ENCODE assay signal across 23 cellular contexts in the genomic region with DNA sequence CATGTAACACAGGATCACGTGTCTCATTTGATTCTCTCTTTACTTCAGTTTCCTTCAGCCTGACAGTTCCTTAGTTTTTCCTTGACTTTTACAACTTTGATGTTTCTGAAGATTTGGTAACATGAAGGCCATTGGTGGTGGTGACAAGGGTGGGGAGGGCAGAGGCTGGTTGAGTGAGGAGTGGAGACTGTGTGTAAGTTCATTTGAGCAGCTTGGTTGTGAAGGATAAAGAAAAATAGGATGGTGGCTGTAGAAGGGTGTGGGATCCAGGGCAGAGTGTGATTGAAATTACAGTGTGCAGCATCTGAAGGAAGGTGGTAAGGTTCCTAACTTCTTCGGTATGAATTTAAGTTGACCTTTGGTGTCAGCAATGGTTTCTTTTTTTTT. TPM values are rescaled to one million over a fixed set of nuclear protein-coding genes. Genes with fewer than 3 reads are reported as not detected.
DNase-seq lines count a peak whose midpoint lies in the region; ATAC-seq and TF ChIP-seq lines count a peak whose summit lies in the region.
"Had no signal": no experiment of that assay in that cellular context is flagged by ENCODE, and none has a peak within 500 bp of the region (broad histone marks: within the 10 kb centered on the region; RNA-seq: fewer than 3 reads in every experiment).

No MANE protein-coding gene starts in this region.

- H3K4me1 ChIP-seq in DND-41 (ENCODE audit: insufficient read depth, low read length) (no peaks in the 10 kb centered on the region), suprapubic skin (no peaks in the 10 kb centered on the region)
- H3K4me1 ChIP-seq in naive thymus-derived CD4-positive, alpha-beta T cell (ENCODE audit: control insufficient read depth in 2 of 2, insufficient read depth in 2 of 2, low read length in 2 of 2) = no peaks in the 10 kb centered on the region
- H3K4me1 ChIP-seq: BE2C had no signal

- peaks cover 45% of the 10 kb centered on the region for H3K36me3 ChIP-seq in DND-41 (ENCODE audit: insufficient read depth, low read length)
- peaks cover 3 to 55% (median 16%) of the 10 kb centered on the region in 3 experiments for H3K36me3 ChIP-seq in naive thymus-derived CD4-positive, alpha-beta T cell (ENCODE audit: control insufficient read depth in 2 of 3, insufficient read depth in 3 of 3, low read length in 3 of 3)
- H3K36me3 ChIP-seq in suprapubic skin = peaks cover 22% of the 10 kb centered on the region

- no peak for TF ChIP-seq CTCF in DND-41 (IDR thresholded peaks at IDR 0.05; ENCODE audit: borderline replicate concordance, extremely low read depth, low read length, poor library complexity, severe bottlenecking)
- no peak for TF ChIP-seq CTCF in HFFc6 (IDR thresholded peaks at IDR 0.05)
- TF ChIP-seq CTCF in suprapubic skin (IDR thresholded peaks at IDR 0.05) = no peak

- POLR2A ChIA-PET in activated CD4-positive, alpha-beta T cell treated with anti-CD3 and anti-CD28 coated beads, Interleukin-2, amount 10 ng/mL, durations not matched to agents 7 days and 5 days (lab: Charles Lee) = no interaction called here
- POLR2A ChIA-PET in naive thymus-derived CD4-positive, alpha-beta T cell (lab: Charles Lee) = interaction anchor here (0.6 to 0.7 kb wide), 2 partner anchors 15 to 423 kb away, joined by 3 to 4 read pairs; no protein-coding TSS in a partner anchor

- no peak for TF ChIP-seq EP300 in suprapubic skin (IDR thresholded peaks at IDR 0.05)

- H3K9me3 Mint-ChIP-seq in activated CD4-positive, alpha-beta T cell treated with anti-CD3 and anti-CD28 coated beads, Interleukin-2, amount 10 ng/mL, durations not matched to agents 7 days and 5 days = no peaks in the 10 kb centered on the region
- H3K9me3 Mint-ChIP-seq in activated naive CD8-positive, alpha-beta T cell treated with anti-CD3 and anti-CD28 coated beads for 36 hours = no peaks in the 10 kb centered on the region
- no peaks in the 10 kb centered on the region for H3K9me3 Mint-ChIP-seq in naive thymus-derived CD4-positive, alpha-beta T cell
- no peaks in the 10 kb centered on the region for H3K9me3 Mint-ChIP-seq in activated CD8-positive, alpha-beta memory T cell treated with anti-CD3 and anti-CD28 coated beads, Interleukin-2, amount 10 ng/mL, durations not matched to agents 7 days and 5 days (ENCODE audit: low read depth)
- H3K9me3 Mint-ChIP-seq in HFFc6 = no peaks in the 10 kb centered on the region
- H3K9me3 Mint-ChIP-seq: H9; stimulated activated naive B cell treated with anti-CD40 and anti-IgM and Interleukin-4, amounts not matched to agents 10 μg/mL and 1 μg/mL and 100 μg/mL, for 72 hours had no signal

- peaks cover 45% of the 10 kb centered on the region for H3K36me3 Mint-ChIP-seq in activated CD4-positive, alpha-beta T cell treated with anti-CD3 and anti-CD28 coated beads, Interleukin-2, amount 10 ng/mL, durations not matched to agents 7 days and 5 days (ENCODE audit: low read depth)
- H3K36me3 Mint-ChIP-seq in activated naive CD8-positive, alpha-beta T cell treated with anti-CD3 and anti-CD28 coated beads for 36 hours = peaks cover 27% of the 10 kb centered on the region
- H3K36me3 Mint-ChIP-seq in naive thymus-derived CD4-positive, alpha-beta T cell = peaks cover 4 to 31% (median 21%) of the 10 kb centered on the region in 5 donors
- H3K36me3 Mint-ChIP-seq in activated CD8-positive, alpha-beta memory T cell treated with anti-CD3 and anti-CD28 coated beads, Interleukin-2, amount 10 ng/mL, durations not matched to agents 7 days and 5 days = peaks cover 52% of the 10 kb centered on the region
- H3K36me3 Mint-ChIP-seq in HFFc6 (ENCODE audit: low read depth) = peaks cover 27% of the 10 kb centered on the region

- no peak for TF ChIP-seq POLR2A in suprapubic skin (IDR thresholded peaks at IDR 0.05)

- CTCF ChIA-PET in activated CD4-positive, alpha-beta T cell treated with anti-CD3 and anti-CD28 coated beads, Interleukin-2, amount 10 ng/mL, durations not matched to agents 7 days and 5 days (lab: Charles Lee) = interaction anchor here (1.0 to 1.8 kb wide), 3 partner anchors 16 to 131 kb away, joined by 3 to 4 read pairs (median 3); no protein-coding TSS in a partner anchor
- CTCF ChIA-PET in naive thymus-derived CD4-positive, alpha-beta T cell (lab: Charles Lee) = interaction anchor here (0.6 kb wide), 2 partner anchors 171 to 307 kb away, joined by 3 read pairs; no protein-coding TSS in a partner anchor
- CTCF ChIA-PET in activated CD8-positive, alpha-beta memory T cell treated with anti-CD3 and anti-CD28 coated beads, Interleukin-2, amount 10 ng/mL, durations not matched to agents 7 days and 5 days (lab: Charles Lee) = interaction anchor here (0.8 to 1.0 kb wide), 2 partner anchors 19 to 322 kb away, joined by 3 read pairs; no protein-coding TSS in a partner anchor

- H3K27ac ChIP-seq in DND-41 (ENCODE audit: low read length) (no peak overlapping the region), suprapubic skin (no peak overlapping the region)
- H3K27ac ChIP-seq in naive thymus-derived CD4-positive, alpha-beta T cell (ENCODE audit: low read depth, low read length) = no peak overlapping the region
- H3K27ac ChIP-seq: esophagus muscularis mucosa had no signal

- peak; percentile 30; the same call in 1 of the 3 replicates for ATAC-seq in DND-41 (ENCODE audit: insufficient read depth, low read depth)
- peak; percentile 13 for ATAC-seq in naive thymus-derived CD4-positive, alpha-beta T cell
- ATAC-seq in activated CD8-positive, alpha-beta memory T cell treated with anti-CD3 and anti-CD28 coated beads, Interleukin-2, amount 10 ng/mL, durations not matched to agents 7 days and 5 days = no peak
- ATAC-seq: left lobe of liver; stimulated activated naive B cell treated with anti-CD40 and anti-IgM and Interleukin-4, amounts not matched to agents 10 μg/mL and 1 μg/mL and 100 μg/mL, for 72 hours had no signal

- H3K79me2 ChIP-seq in DND-41 (ENCODE audit: insufficient read depth, low read length) = no peaks in the 10 kb centered on the region

- no peaks in the 10 kb centered on the region for H3K27me3 ChIP-seq in DND-41 (ENCODE audit: insufficient read depth, low read length, poor library complexity)
- no peaks in the 10 kb centered on the region for H3K27me3 ChIP-seq in naive thymus-derived CD4-positive, alpha-beta T cell (ENCODE audit: control insufficient read depth in 2 of 2, insufficient read depth in 2 of 2, low read length in 2 of 2)
- no peaks in the 10 kb centered on the region for H3K27me3 ChIP-seq in suprapubic skin
- H3K27me3 ChIP-seq: BE2C, esophagus muscularis mucosa, spleen had no signal

- no peak overlapping the region for H3K4me3 Mint-ChIP-seq in activated CD4-positive, alpha-beta T cell treated with anti-CD3 and anti-CD28 coated beads, Interleukin-2, amount 10 ng/mL, durations not matched to agents 7 days and 5 days
- no peak overlapping the region for H3K4me3 Mint-ChIP-seq in activated naive CD8-positive, alpha-beta T cell treated with anti-CD3 and anti-CD28 coated beads for 36 hours
- peak overlapping the region in 1 of 10 donors; percentile 6 for H3K4me3 Mint-ChIP-seq in naive thymus-derived CD4-positive, alpha-beta T cell
- H3K4me3 Mint-ChIP-seq in activated CD8-positive, alpha-beta memory T cell treated with anti-CD3 and anti-CD28 coated beads, Interleukin-2, amount 10 ng/mL, durations not matched to agents 7 days and 5 days = no peak overlapping the region
- no peak overlapping the region for H3K4me3 Mint-ChIP-seq in HFFc6
- H3K4me3 Mint-ChIP-seq: H9; stimulated activated naive B cell treated with anti-CD40 and anti-IgM and Interleukin-4, amounts not matched to agents 10 μg/mL and 1 μg/mL and 100 μg/mL, for 72 hours had no signal

- H3K4me1 Mint-ChIP-seq in activated CD4-positive, alpha-beta T cell treated with anti-CD3 and anti-CD28 coated beads, Interleukin-2, amount 10 ng/mL, durations not matched to agents 7 days and 5 days = peaks cover 16% of the 10 kb centered on the region
- H3K4me1 Mint-ChIP-seq in activated naive CD8-positive, alpha-beta T cell treated with anti-CD3 and anti-CD28 coated beads for 36 hours = peaks cover 12% of the 10 kb centered on the region
- peaks cover 6 to 31% (median 26%) of the 10 kb centered on the region in 7 donors for H3K4me1 Mint-ChIP-seq in naive thymus-derived CD4-positive, alpha-beta T cell
- peaks cover 8% of the 10 kb centered on the region for H3K4me1 Mint-ChIP-seq in activated CD8-positive, alpha-beta memory T cell treated with anti-CD3 and anti-CD28 coated beads, Interleukin-2, amount 10 ng/mL, durations not matched to agents 7 days and 5 days
- peaks cover 16% of the 10 kb centered on the region for H3K4me1 Mint-ChIP-seq in HFFc6 (ENCODE audit: low read depth)
- H3K4me1 Mint-ChIP-seq: H9 had no signal

- no peak overlapping the region for H3K4me3 ChIP-seq in DND-41 (ENCODE audit: low read depth in 1 of 2, low read length in 2 of 2)
- H3K4me3 ChIP-seq in naive thymus-derived CD4-positive, alpha-beta T cell (ENCODE audit: low read length) = no peak overlapping the region
- H3K4me3 ChIP-seq in suprapubic skin = no peak overlapping the region
- H3K4me3 ChIP-seq: esophagus muscularis mucosa, spleen had no signal

- no peak overlapping the region for H3K9ac ChIP-seq in DND-41 (ENCODE audit: low read depth, low read length)

- H3K27me3 Mint-ChIP-seq in activated CD4-positive, alpha-beta T cell treated with anti-CD3 and anti-CD28 coated beads, Interleukin-2, amount 10 ng/mL, durations not matched to agents 7 days and 5 days = no peaks in the 10 kb centered on the region
- H3K27me3 Mint-ChIP-seq in activated naive CD8-positive, alpha-beta T cell treated with anti-CD3 and anti-CD28 coated beads for 36 hours = no peaks in the 10 kb centered on the region
- H3K27me3 Mint-ChIP-seq in naive thymus-derived CD4-positive, alpha-beta T cell = no peaks in the 10 kb centered on the region
- no peaks in the 10 kb centered on the region for H3K27me3 Mint-ChIP-seq in activated CD8-positive, alpha-beta memory T cell treated with anti-CD3 and anti-CD28 coated beads, Interleukin-2, amount 10 ng/mL, durations not matched to agents 7 days and 5 days
- H3K27me3 Mint-ChIP-seq in HFFc6 (ENCODE audit: insufficient read depth) = no peaks in the 10 kb centered on the region
- H3K27me3 Mint-ChIP-seq: stimulated activated naive B cell treated with anti-CD40 and anti-IgM and Interleukin-4, amounts not matched to agents 10 μg/mL and 1 μg/mL and 100 μg/mL, for 72 hours had no signal

- no peaks in the 10 kb centered on the region for H3K9me3 ChIP-seq in DND-41 (ENCODE audit: insufficient read depth, low read length, severe bottlenecking)
- no peaks in the 10 kb centered on the region for H3K9me3 ChIP-seq in naive thymus-derived CD4-positive, alpha-beta T cell (ENCODE audit: control insufficient read depth in 2 of 3, low read length in 3 of 3)
- no peaks in the 10 kb centered on the region for H3K9me3 ChIP-seq in suprapubic skin
- H3K9me3 ChIP-seq: BE2C, esophagus muscularis mucosa, spleen had no signal

- H2AFZ ChIP-seq in DND-41 (ENCODE audit: low read depth, low read length) = no peak overlapping the region

- H4K20me1 ChIP-seq in DND-41 (ENCODE audit: insufficient read depth, low read length) = 0 out of 2 replicates have a peak, but pooled peaks cover 7% of the 10 kb centered on the region

- no peak overlapping the region for H3K4me2 ChIP-seq in DND-41 (ENCODE audit: insufficient read depth, low read length)

- WGBS in suprapubic skin = 95% methylated on average over 2 of the region's 2 CpGs

- DNase-seq in activated CD4-positive, alpha-beta T cell treated with anti-CD3 and anti-CD28 coated beads, Interleukin-2, amount 10 ng/mL, durations not matched to agents 7 days and 5 days = no peak
- DNase-seq in activated CD4-positive, alpha-beta T cell treated with anti-CD3 and anti-CD28 coated beads, Interleukin-2, amount 50 U/mL, for 48 hours = no peak
- DNase-seq in DND-41 (no peak), HFFc6 (no peak), suprapubic skin (ENCODE audit: low spot score in 2 of 2) (no peak)
- DNase-seq in activated naive CD8-positive, alpha-beta T cell treated with anti-CD3 and anti-CD28 coated beads for 36 hours = no peak
- DNase-seq in naive thymus-derived CD4-positive, alpha-beta T cell = no peak
- DNase-seq in activated CD8-positive, alpha-beta memory T cell treated with anti-CD3 and anti-CD28 coated beads, Interleukin-2, amount 10 ng/mL, durations not matched to agents 7 days and 5 days = no peak
- DNase-seq: BE2C; Calu3; effector memory CD4-positive, alpha-beta T cell; foreskin melanocyte; H9; mesendoderm; NCI-H1436 treated with DMSO at 0.1 percent for 48 hours; NCI-H2171; NCI-H526; spleen; stimulated activated CD4-positive, alpha-beta T cell treated with anti-CD3 and anti-CD28 coated beads, Interleukin-2, amount 100 ng/mL, for 48 hours; stimulated activated naive B cell treated with anti-CD40 and anti-IgM and Interleukin-4, amounts not matched to agents 10 μg/mL and 1 μg/mL and 100 μg/mL, for 72 hours; T-helper 9 cell had no signal

- intact Hi-C loops in naive thymus-derived CD4-positive, alpha-beta T cell (cut with micrococcal nuclease) = no loop called here

- H3K27ac Mint-ChIP-seq in activated CD4-positive, alpha-beta T cell treated with anti-CD3 and anti-CD28 coated beads, Interleukin-2, amount 10 ng/mL, durations not matched to agents 7 days and 5 days = peak overlapping the region; percentile 1
- peak overlapping the region; percentile 40 for H3K27ac Mint-ChIP-seq in activated naive CD8-positive, alpha-beta T cell treated with anti-CD3 and anti-CD28 coated beads for 36 hours
- H3K27ac Mint-ChIP-seq in naive thymus-derived CD4-positive, alpha-beta T cell = peak overlapping the region in 8 of 9 donors; percentile 11 to 86 (median 68)
- no peak overlapping the region for H3K27ac Mint-ChIP-seq in activated CD8-positive, alpha-beta memory T cell treated with anti-CD3 and anti-CD28 coated beads, Interleukin-2, amount 10 ng/mL, durations not matched to agents 7 days and 5 days
- H3K27ac Mint-ChIP-seq in HFFc6 = no peak overlapping the region
- H3K27ac Mint-ChIP-seq: stimulated activated naive B cell treated with anti-CD40 and anti-IgM and Interleukin-4, amounts not matched to agents 10 μg/mL and 1 μg/mL and 100 μg/mL, for 72 hours had no signal

RNA-seq across cellular contexts. Expression of a gene that starts 20.4 kb away (rescaled TPM):
- total RNA-seq in activated CD4-positive, alpha-beta T cell treated with anti-CD3 and anti-CD28 coated beads, Interleukin-2, amount 10 ng/mL, durations not matched to agents 7 days and 5 days = 100 to 1,000 TPM; 430 to 446 TPM
- 100 to 1,000 TPM; 414 to 435 TPM for total RNA-seq in activated naive CD8-positive, alpha-beta T cell treated with anti-CD3 and anti-CD28 coated beads for 36 hours
- 100 to 1,000 TPM; 187 to 388 (median 285) TPM for total RNA-seq in naive thymus-derived CD4-positive, alpha-beta T cell
- polyA plus RNA-seq in naive thymus-derived CD4-positive, alpha-beta T cell = 100 to 1,000 TPM; 383 to 571 TPM
- 100 to 1,000 TPM; 525 to 528 TPM for total RNA-seq in activated CD8-positive, alpha-beta memory T cell treated with anti-CD3 and anti-CD28 coated beads, Interleukin-2, amount 10 ng/mL, durations not matched to agents 7 days and 5 days
- total RNA-seq in HFFc6 (2021; fragmentation: NEBNext Ultra II Directional; extraction: Animal tissue kit (Norgen Biotek cat#: 25700)) = 100 to 1,000 TPM; 288 to 354 (median 319) TPM
- total RNA-seq in suprapubic skin = 100 to 1,000 TPM; 128 to 174 (median 137) TPM

Comparison
In these comparisons a context has a peak if more than half of its experiments do, and no peak if none do; other contexts are left out.
1. H3K27ac Mint-ChIP-seq: peak in activated CD4-positive, alpha-beta T cell treated with anti-CD3 and anti-CD28 coated beads, Interleukin-2, amount 10 ng/mL, durations not matched to agents 7 days and 5 days (single experiment), activated naive CD8-positive, alpha-beta T cell treated with anti-CD3 and anti-CD28 coated beads for 36 hours (single experiment) and naive thymus-derived CD4-positive, alpha-beta T cell (8 of 9); none in activated CD8-positive, alpha-beta memory T cell treated with anti-CD3 and anti-CD28 coated beads, Interleukin-2, amount 10 ng/mL, durations not matched to agents 7 days and 5 days (single experiment) and HFFc6 (single experiment).